Comparison of ENCODE assay signal across 8 cellular contexts in the genomic region with DNA sequence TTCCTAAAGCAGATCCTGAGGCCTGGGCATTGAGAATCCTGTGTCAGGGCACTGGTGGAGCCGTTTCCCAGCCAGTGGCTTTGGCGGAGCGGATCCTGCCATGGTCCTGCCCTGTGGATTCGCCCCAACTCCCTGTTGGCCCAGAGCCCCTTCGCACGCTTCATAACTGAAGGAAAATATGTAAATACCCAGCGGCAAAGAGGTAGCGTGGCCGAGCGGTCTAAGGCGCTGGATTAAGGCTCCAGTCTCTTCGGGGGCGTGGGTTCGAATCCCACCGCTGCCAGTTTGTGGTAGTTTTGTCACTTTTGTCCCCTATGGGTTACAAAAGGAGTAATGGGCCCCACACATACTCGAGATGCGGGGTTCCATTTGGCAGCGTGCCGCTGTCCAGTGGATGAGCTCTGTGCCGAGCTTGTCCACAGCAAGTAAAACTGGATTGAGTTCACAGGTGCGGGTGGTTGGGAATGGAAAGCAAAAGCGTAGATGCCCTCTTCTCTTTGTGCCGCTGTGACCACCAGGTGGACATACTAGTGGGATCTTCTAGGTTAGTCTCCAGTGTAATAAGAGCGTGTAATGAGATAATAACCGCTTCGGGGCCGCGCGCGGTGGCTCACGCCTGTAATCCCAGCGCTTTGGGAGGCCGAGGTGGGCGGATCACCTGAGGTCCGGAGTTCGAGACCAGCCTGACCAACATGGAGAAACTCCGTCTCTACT. TPM values are rescaled to one million over a fixed set of nuclear protein-coding genes. Genes with fewer than 3 reads are reported as not detected.
A peak's percentile ranks its signal among the peaks of the same experiment; 100 is the strongest.
DNase-seq lines count a peak whose midpoint lies in the region; ATAC-seq, FAIRE-seq and TF ChIP-seq lines count a peak whose summit lies in the region.

No MANE protein-coding gene starts in this region.

- peaks cover 55% of the 10 kb centered on the region for H3K4me1 Mint-ChIP-seq in Calu3 (ENCODE audit: low read depth, unreplicated experiment)
- H3K4me1 Mint-ChIP-seq in brain, result peaks cover 33% of the 10 kb centered on the region

- peak overlapping the region; percentile 83 for H3K4me2 ChIP-seq in OCI-LY1 (ENCODE audit: low read length)

- peaks cover 12% of the 10 kb centered on the region for H3F3A ChIP-seq in OCI-LY1 (ENCODE audit: insufficient read depth, low read length)

- DNase-seq in Calu3 (peak; percentile 93), kidney (peak; percentile 87), DMS 273 (lab: John Stamatoyannopoulos, UW; ENCODE audit: unreplicated experiment) (no peak)
- peak; percentile 19 to 72 (median 56) for DNase-seq in stimulated activated CD4-positive, alpha-beta T cell treated with anti-CD3 and anti-CD28 coated beads, Interleukin-1b, Interleukin-23, amount 100 ng/mL, for 24 hours (ENCODE audit: low read depth in 4 of 4, low spot score in 1 of 4)

- no peaks in the 10 kb centered on the region for H3K27me3 ChIP-seq in OCI-LY1 (ENCODE audit: insufficient read depth, low read length)

- no peaks in the 10 kb centered on the region for H3K79me2 ChIP-seq in OCI-LY1 (ENCODE audit: insufficient read depth, low read length)

- peaks cover 2% of the 10 kb centered on the region for H3K9me3 Mint-ChIP-seq in Calu3 (ENCODE audit: low read depth, unreplicated experiment)
- H3K9me3 Mint-ChIP-seq in brain, result peaks cover 3 to 29% (median 4%) of the 10 kb centered on the region in 5 experiments

- H3K27ac Mint-ChIP-seq in Calu3 (ENCODE audit: unreplicated experiment) (peak overlapping the region; percentile 100), brain (peak overlapping the region; percentile 91 to 99 (median 93))

- H2AFZ ChIP-seq in OCI-LY1 (ENCODE audit: low read length), result no peak overlapping the region

- H3K9me3 ChIP-seq in OCI-LY1 (ENCODE audit: low read length), result no peaks in the 10 kb centered on the region
- H3K9me3 ChIP-seq in kidney (ENCODE audit: control insufficient read depth in 1 of 2, low read length in 2 of 2), result no peaks in the 10 kb centered on the region

- H3K9ac ChIP-seq in OCI-LY1 (ENCODE audit: low read length), result peak overlapping the region; percentile 51
- no peak overlapping the region for H3K9ac ChIP-seq in kidney (ENCODE audit: low read length in 2 of 2)

- H3K36me3 ChIP-seq in OCI-LY1 (ENCODE audit: insufficient read depth, low read length), result no peaks in the 10 kb centered on the region
- no peaks in the 10 kb centered on the region for H3K36me3 ChIP-seq in kidney (ENCODE audit: control insufficient read depth in 1 of 2, insufficient read depth in 2 of 2, low read length in 2 of 2)

- H3K4me1 ChIP-seq in OCI-LY1 (ENCODE audit: insufficient read depth, low read length, severe bottlenecking) (peaks cover 36% of the 10 kb centered on the region), kidney (ENCODE audit: control insufficient read depth in 1 of 2, insufficient read depth in 1 of 2, low read depth in 1 of 2, low read length in 2 of 2) (peaks cover 4 to 6% of the 10 kb centered on the region in 2 donors)

- H4K20me1 ChIP-seq in OCI-LY1 (ENCODE audit: insufficient read depth, low read length), result no peaks in the 10 kb centered on the region

- no peak for ATAC-seq in HG02885 (IDR thresholded peaks at IDR 0.05; ENCODE audit: poor library complexity, unreplicated experiment)
- no peak for ATAC-seq in HG02642 (IDR thresholded peaks at IDR 0.05; ENCODE audit: poor library complexity, unreplicated experiment)

- BruUV-seq in Calu3 (replicated peaks; lab: Mats Ljungman, UMichigan), result no TSS peak

- H3K27me3 Mint-ChIP-seq in Calu3 (ENCODE audit: unreplicated experiment), result peaks cover 17% of the 10 kb centered on the region
- H3K27me3 Mint-ChIP-seq in brain, result peaks cover 34% of the 10 kb centered on the region

- no peak for FAIRE-seq in kidney (lab: Jason Lieb, UNC)

- no peaks in the 10 kb centered on the region for H3K9me2 ChIP-seq in OCI-LY1 (ENCODE audit: low read depth, low read length)

- peak overlapping the region; percentile 79 for H3K4me3 ChIP-seq in OCI-LY1 (ENCODE audit: low read depth, low read length, poor library complexity, severe bottlenecking)
- peak overlapping the region; percentile 30 to 51 for H3K4me3 ChIP-seq in kidney (ENCODE audit: low read length in 2 of 2)

- H3K36me3 Mint-ChIP-seq in Calu3 (ENCODE audit: insufficient read depth, unreplicated experiment), result peaks cover 78% of the 10 kb centered on the region
- no peaks in the 10 kb centered on the region for H3K36me3 Mint-ChIP-seq in brain

- TF ChIP-seq CTCF in Calu3 (IDR thresholded peaks at IDR 0.05; ENCODE audit: unreplicated experiment) (peak; percentile 75), OCI-LY1 (IDR thresholded peaks at IDR 0.05; ENCODE audit: low read length) (peak; percentile 24; the same call in 1 of the 2 replicates), brain (conservative IDR thresholded peaks at IDR 0.05) (peak; percentile 31 to 43), kidney (IDR thresholded peaks at IDR 0.05; ENCODE audit: borderline replicate concordance, extremely low read depth, insufficient read depth) (no peak)

- H3K4me3 Mint-ChIP-seq in Calu3 (ENCODE audit: low read depth, unreplicated experiment) (peak overlapping the region; percentile 93), brain (peak overlapping the region; percentile 97 to 100 (median 99))

- CTCF ChIA-PET in Calu3 (lab: Charles Lee), result interaction anchor here (0.7 to 3.7 kb wide), 7 partner anchors 11 to 69 kb away, joined by 3 to 24 read pairs (median 4); partner anchors contain the start of gene RACK1

- intact Hi-C loops in Calu3 (cut with micrococcal nuclease; ENCODE audit: unreplicated experiment), result loop anchor here (1.0 kb wide), 1 partner anchor 35 kb away; no protein-coding TSS in a partner anchor
- intact Hi-C loops in kidney (cut with DNase I), result no loop called here

- H3K27ac ChIP-seq in OCI-LY1 (ENCODE audit: low read depth, low read length, poor library complexity, severe bottlenecking), result peak overlapping the region; percentile 84
- H3K27ac ChIP-seq in kidney (ENCODE audit: low read depth in 2 of 2, low read length in 2 of 2), result peak overlapping the region in 1 of 2 donors; percentile 10

RNA-seq across cellular contexts. Expression of gene TRIM7, which starts 17.3 kb away (rescaled TPM):
- 1.8 and 2.4 TPM in 2 replicates for total RNA-seq in Calu3 (2022)
- polyA plus RNA-seq in brain (ENCODE audit: insufficient read depth, low read depth, low replicate concordance), result 0.22 TPM
- 6.3 TPM for total RNA-seq in kidney
- 5.7 TPM for polyA plus RNA-seq in kidney (ENCODE audit: insufficient read depth, low read depth, low replicate concordance)

RNA-seq across cellular contexts. Expression of gene TRIM41, which starts 35.4 kb away (rescaled TPM):
- total RNA-seq in Calu3 (2022) (33.5 and 34.2 TPM in 2 replicates), kidney (34.9 TPM)
- polyA plus RNA-seq in brain (ENCODE audit: insufficient read depth, low read depth, low replicate concordance) (33.0 TPM), kidney (ENCODE audit: insufficient read depth, low read depth, low replicate concordance) (21.8 TPM)

RNA-seq across cellular contexts. Expression of gene OR2V2, which starts 40.3 kb away (rescaled TPM):
- not detected in 2 replicates for total RNA-seq in Calu3 (2022)
- polyA plus RNA-seq in brain (ENCODE audit: insufficient read depth, low read depth, low replicate concordance), result not detected
- total RNA-seq in kidney, result not detected
- not detected for polyA plus RNA-seq in kidney (ENCODE audit: insufficient read depth, low read depth, low replicate concordance)

RNA-seq across cellular contexts. Expression of gene RACK1, which starts 56.0 kb away (rescaled TPM):
- total RNA-seq in Calu3 (2022), result 1,679 and 1,946 TPM in 2 replicates
- 2,812 TPM for polyA plus RNA-seq in brain (ENCODE audit: insufficient read depth, low read depth, low replicate concordance)
- total RNA-seq in kidney, result 1,240 TPM
- polyA plus RNA-seq in kidney (ENCODE audit: insufficient read depth, low read depth, low replicate concordance), result 1,699 TPM

RNA-seq across cellular contexts. Expression of gene OR2V1, which starts 56.7 kb away (rescaled TPM):
- total RNA-seq in Calu3 (2022) (not detected in 2 replicates), kidney (not detected)
- polyA plus RNA-seq in brain (ENCODE audit: insufficient read depth, low read depth, low replicate concordance) (not detected), kidney (ENCODE audit: insufficient read depth, low read depth, low replicate concordance) (not detected)
